Comparison of ENCODE assay signal across 10 cellular contexts in the genomic region with DNA sequence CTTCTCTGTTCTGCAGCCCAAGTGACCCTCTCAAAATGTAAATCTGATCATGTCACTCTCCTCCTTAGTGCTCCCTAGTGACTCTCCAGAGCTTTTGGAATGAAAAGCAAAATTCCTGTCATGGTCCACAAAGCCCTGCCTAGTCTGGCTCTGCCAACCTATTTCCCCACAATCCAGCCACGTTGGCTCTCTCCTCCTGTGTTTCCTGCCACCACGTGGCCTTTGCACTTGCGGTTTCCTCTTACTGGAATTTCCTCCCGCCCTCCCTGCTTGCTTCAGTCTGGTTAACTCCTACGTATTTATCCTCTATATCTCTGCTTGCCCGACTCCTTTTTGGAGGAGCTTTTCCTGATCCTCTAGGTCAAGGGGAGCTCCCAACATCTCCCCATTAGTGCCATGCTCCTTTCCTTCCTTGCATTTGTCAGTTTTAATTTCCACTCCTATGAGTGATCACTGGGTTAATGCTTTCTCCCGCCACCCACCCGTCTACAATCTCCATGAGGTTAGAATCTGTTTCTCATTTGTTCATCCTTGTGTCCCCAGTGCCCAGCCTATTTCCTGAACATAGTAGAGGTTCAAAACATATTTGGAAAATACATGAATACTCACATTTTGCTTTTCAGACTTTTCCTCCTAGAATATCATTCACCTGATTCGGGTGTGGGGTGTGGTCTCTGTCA. TPM values are rescaled to one million over a fixed set of nuclear protein-coding genes. Genes with fewer than 3 reads are reported as not detected.
A peak's percentile ranks its signal among the peaks of the same experiment; 100 is the strongest.
DNase-seq lines count a peak whose midpoint lies in the region; ATAC-seq and TF ChIP-seq lines count a peak whose summit lies in the region.
"Had no signal": no experiment of that assay in that cellular context is flagged by ENCODE, and none has a peak within 500 bp of the region (broad histone marks: within the 10 kb centered on the region; RNA-seq: fewer than 3 reads in every experiment).

No MANE protein-coding gene starts in this region.

- no peaks in the 10 kb centered on the region for H3K27me3 ChIP-seq in BLaER1
- peaks cover 20% of the 10 kb centered on the region for H3K27me3 ChIP-seq in gastroesophageal sphincter
- H3K27me3 ChIP-seq in rectal smooth muscle tissue (ENCODE audit: control insufficient read depth, insufficient read depth, low read length) = no peaks in the 10 kb centered on the region

- TF ChIP-seq EP300 in gastroesophageal sphincter (IDR thresholded peaks at IDR 0.05) = no peak

- H3K4me1 ChIP-seq in BLaER1 (peaks cover 6% of the 10 kb centered on the region), gastroesophageal sphincter (peaks cover 0 to 19% (median 3%) of the 10 kb centered on the region in 3 donors), rectal smooth muscle tissue (ENCODE audit: control insufficient read depth, insufficient read depth, low read length) (no peaks in the 10 kb centered on the region)

- no peak for TF ChIP-seq CTCF in gastroesophageal sphincter (IDR thresholded peaks at IDR 0.05)

- 25 to 41% methylated on average over 6 to 9 of the region's 9 CpGs for WGBS in gastroesophageal sphincter (ENCODE audit: low coverage in 1 of 2), 2 donors

- H3K9me3 ChIP-seq in BLaER1 (no peaks in the 10 kb centered on the region), gastroesophageal sphincter (no peaks in the 10 kb centered on the region)

- H3K4me3 ChIP-seq in BLaER1 (no peak overlapping the region), gastroesophageal sphincter (peak overlapping the region in 1 of 2 donors; percentile 18), rectal smooth muscle tissue (ENCODE audit: low read length) (no peak overlapping the region)

- H4K20me1 ChIP-seq in BLaER1 = no peaks in the 10 kb centered on the region

- intact Hi-C loops in head of caudate nucleus (cut with DNase I) = no loop called here

- ATAC-seq in SK-N-SH treated with all-trans-retinoic acid at 6 μM for 48 hours = peak; percentile 88
- ATAC-seq in gastroesophageal sphincter = peak; percentile 69
- no peak for ATAC-seq in GM18519 (IDR thresholded peaks at IDR 0.05; ENCODE audit: low FRiP score, unreplicated experiment)

- TF ChIP-seq POLR2A in gastroesophageal sphincter (IDR thresholded peaks at IDR 0.05) = no peak

- H3K36me3 ChIP-seq in BLaER1 (no peaks in the 10 kb centered on the region), gastroesophageal sphincter (peaks cover 0 to 13% of the 10 kb centered on the region in 2 donors), rectal smooth muscle tissue (ENCODE audit: control insufficient read depth, insufficient read depth, low read length) (peaks cover 4% of the 10 kb centered on the region)

- H3K27ac ChIP-seq in BLaER1 (no peak overlapping the region), gastroesophageal sphincter (peak overlapping the region in 3 of 4 donors; percentile 61 to 73 (median 62)), rectal smooth muscle tissue (ENCODE audit: low read depth, low read length) (peak overlapping the region; percentile 49)

- peak overlapping the region; percentile 21; the same call in 1 of the 2 replicates for H3K4me2 ChIP-seq in BLaER1

- DNase-seq in head of caudate nucleus (no peak), NCI-H524 (lab: John Stamatoyannopoulos, UW) (no peak), hippocampal formation (lab: John Stamatoyannopoulos, UW) (no peak)
- DNase-seq: activated CD8-positive, alpha-beta memory T cell treated with anti-CD3 and anti-CD28 coated beads, Interleukin-2, amount 50 U/mL, for 48 hours; nucleus accumbens had no signal

- H3K9ac ChIP-seq in BLaER1 (no peak overlapping the region), rectal smooth muscle tissue (ENCODE audit: low read length) (no peak overlapping the region)

TF ChIP-seq in SK-N-SH treated with all-trans-retinoic acid at 6 μM for 48 hours, 23 proteins besides CTCF, POLR2A, EP300 and RAD21:
- TF ChIP-seq POU6F1 (CRISPR knock-in tag; IDR thresholded peaks at IDR 0.05; ENCODE audit: borderline replicate concordance, low read depth) (no peak), ZFP30 (CRISPR knock-in tag; IDR thresholded peaks at IDR 0.05) (peak; percentile 51; the same call in 1 of the 2 replicates)

RNA-seq across cellular contexts. Expression of gene NNMT, which starts 11.5 kb away (rescaled TPM):
- 100 to 1,000 TPM in 3 of 4 donors, 10 to 100 TPM in 1; 39.4 to 409 (median 243) TPM for total RNA-seq in gastroesophageal sphincter
